24 cellular contexts compared by ENCODE assay signal in the genomic region with DNA sequence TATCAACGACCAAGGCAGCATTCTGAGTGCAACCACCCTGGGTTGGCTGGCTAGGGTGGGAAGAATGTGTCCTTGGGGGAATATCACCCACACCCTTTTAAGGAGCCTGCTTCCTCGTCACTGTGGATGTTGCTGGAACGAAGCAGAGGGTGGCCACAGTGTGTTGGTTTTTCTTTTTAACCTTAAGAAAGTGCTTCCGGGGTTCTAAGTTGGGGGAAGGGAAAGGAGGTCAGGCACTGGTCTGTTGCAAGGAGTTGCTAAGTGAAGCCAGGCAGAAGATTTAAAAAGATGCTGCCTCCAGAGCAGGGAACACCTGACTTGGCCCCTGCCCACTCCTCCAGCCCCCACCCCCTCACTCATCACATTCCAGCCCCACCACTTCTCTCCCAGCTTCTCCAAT.
"Had no signal": no experiment of that assay in that cellular context is flagged by ENCODE, and none has a peak within 500 bp of the region (broad histone marks: within the 10 kb centered on the region; RNA-seq: fewer than 3 reads in every experiment).

No MANE protein-coding gene starts in this region.

- H3K27ac ChIP-seq: epithelial cell of prostate, esophagus squamous epithelium, left ventricle myocardium inferior, psoas muscle, sigmoid colon, skin epidermis, tibial nerve, upper lobe of right lung had no signal

- ATAC-seq: natural killer cell treated with Interleukin-12 subunit alpha and Interleukin-12 subunit beta and Interleukin-15 and Interleukin-18, amount 100 ng/mL, for 72 hours; psoas muscle; stimulated activated naive B cell treated with anti-CD40 and anti-IgM and Interleukin-4, amounts not matched to agents 10 μg/mL and 1 μg/mL and 100 μg/mL, for 72 hours; stimulated activated naive CD8-positive, alpha-beta T cell treated with anti-CD3 and anti-CD28 coated beads, Interleukin-15, amount 100 ng/mL, for 72 hours; upper lobe of right lung had no signal

- FAIRE-seq: endometrium, keratinocyte had no signal

- H3K4me1 ChIP-seq: esophagus squamous epithelium, left ventricle myocardium inferior, psoas muscle, sigmoid colon, testis, upper lobe of right lung had no signal

- H3K9me3 Mint-ChIP-seq: immature natural killer cell; natural killer cell treated with Interleukin-12 subunit alpha and Interleukin-12 subunit beta and Interleukin-15 and Interleukin-18, amount 100 ng/mL, for 72 hours; stimulated activated naive CD8-positive, alpha-beta T cell treated with anti-CD3 and anti-CD28 coated beads, Interleukin-15, amount 100 ng/mL, for 72 hours had no signal

- H3K27me3 ChIP-seq: testis, tibial nerve, upper lobe of right lung had no signal

- H3K36me3 ChIP-seq: esophagus squamous epithelium, left ventricle myocardium inferior, sigmoid colon, tibial nerve, upper lobe of right lung had no signal

- H3K36me3 Mint-ChIP-seq: immature natural killer cell; natural killer cell treated with Interleukin-12 subunit alpha and Interleukin-12 subunit beta and Interleukin-15 and Interleukin-18, amount 100 ng/mL, for 72 hours; stimulated activated naive B cell treated with anti-CD40 and anti-IgM and Interleukin-4, amounts not matched to agents 10 μg/mL and 1 μg/mL and 100 μg/mL, for 72 hours had no signal

- DNase-seq: cortex of kidney; dorsolateral prefrontal cortex; effector CD8-positive, alpha-beta T cell; esophagus squamous epithelium; foreskin fibroblast; immature natural killer cell; left ventricle myocardium inferior; mesenchymal stem cell; midbrain; psoas muscle; sigmoid colon; stimulated activated CD4-positive, alpha-beta T cell treated with anti-CD3 and anti-CD28 coated beads, Interleukin-2, amount 100 ng/mL, for 24 hours; stimulated activated CD4-positive, alpha-beta T cell treated with anti-CD3 and anti-CD28 coated beads, Interleukin-4, amount 100 ng/mL, for 4 hours; stimulated activated naive B cell treated with anti-CD40 and anti-IgM and Interleukin-4, amounts not matched to agents 10 μg/mL and 1 μg/mL and 100 μg/mL, for 72 hours; stimulated activated naive CD8-positive, alpha-beta T cell treated with anti-CD3 and anti-CD28 coated beads, Interleukin-15, amount 100 ng/mL, for 72 hours; testis; upper lobe of right lung had no signal

- H3K4me3 Mint-ChIP-seq: immature natural killer cell; natural killer cell treated with Interleukin-12 subunit alpha and Interleukin-12 subunit beta and Interleukin-15 and Interleukin-18, amount 100 ng/mL, for 72 hours; stimulated activated naive B cell treated with anti-CD40 and anti-IgM and Interleukin-4, amounts not matched to agents 10 μg/mL and 1 μg/mL and 100 μg/mL, for 72 hours; stimulated activated naive CD8-positive, alpha-beta T cell treated with anti-CD3 and anti-CD28 coated beads, Interleukin-15, amount 100 ng/mL, for 72 hours had no signal

- H3K4me1 Mint-ChIP-seq: immature natural killer cell; stimulated activated naive B cell treated with anti-CD40 and anti-IgM and Interleukin-4, amounts not matched to agents 10 μg/mL and 1 μg/mL and 100 μg/mL, for 72 hours; stimulated activated naive CD8-positive, alpha-beta T cell treated with anti-CD3 and anti-CD28 coated beads, Interleukin-15, amount 100 ng/mL, for 72 hours had no signal

- H3K9me3 ChIP-seq: esophagus squamous epithelium, left ventricle myocardium inferior, psoas muscle, sigmoid colon, testis, tibial nerve, upper lobe of right lung had no signal

- H3K4me3 ChIP-seq: esophagus squamous epithelium, left ventricle myocardium inferior, lung, psoas muscle, sigmoid colon, skin epidermis, testis, tibial nerve, upper lobe of right lung had no signal

- H3K27ac Mint-ChIP-seq: immature natural killer cell; natural killer cell treated with Interleukin-12 subunit alpha and Interleukin-12 subunit beta and Interleukin-15 and Interleukin-18, amount 100 ng/mL, for 72 hours; stimulated activated naive B cell treated with anti-CD40 and anti-IgM and Interleukin-4, amounts not matched to agents 10 μg/mL and 1 μg/mL and 100 μg/mL, for 72 hours had no signal
